Comparison of ENCODE assay signal across 12 cellular contexts in the genomic region with DNA sequence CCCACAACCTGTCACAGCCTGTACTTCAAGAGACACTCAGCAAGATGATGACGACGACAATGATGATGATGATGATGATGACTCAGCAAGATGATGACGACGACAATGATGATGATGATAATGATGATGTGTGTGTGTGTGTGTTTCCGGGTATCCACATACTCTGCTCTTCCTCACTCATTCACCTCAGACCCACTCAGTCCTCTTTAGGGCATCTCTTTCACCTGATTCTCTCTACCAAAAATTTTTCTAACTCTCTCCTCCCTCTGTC. TPM values are rescaled to one million over a fixed set of nuclear protein-coding genes. Genes with fewer than 3 reads are reported as not detected.
DNase-seq lines count a peak whose midpoint lies in the region; ATAC-seq and TF ChIP-seq lines count a peak whose summit lies in the region.
"Had no signal": no experiment of that assay in that cellular context is flagged by ENCODE, and none has a peak within 500 bp of the region (broad histone marks: within the 10 kb centered on the region; RNA-seq: fewer than 3 reads in every experiment).

No MANE protein-coding gene starts in this region.

- ATAC-seq in GM19467 (IDR thresholded peaks at IDR 0.05; ENCODE audit: unreplicated experiment), result no peak
- no peak for ATAC-seq in gastroesophageal sphincter

- peaks cover 13% of the 10 kb centered on the region for H3K36me3 Mint-ChIP-seq in nephron progenitor cell (ENCODE audit: low read depth)

- H3K9me3 Mint-ChIP-seq in nephron progenitor cell, result no peaks in the 10 kb centered on the region

- intact Hi-C loops in colonic mucosa (cut with DNase I), result no loop called here

- H3K27ac Mint-ChIP-seq in nephron progenitor cell, result peak overlapping the region; percentile 79

- H3K9me3 ChIP-seq in colonic mucosa (no peaks in the 10 kb centered on the region), gastroesophageal sphincter (no peaks in the 10 kb centered on the region), suprapubic skin (no peaks in the 10 kb centered on the region)

- peaks cover 4% of the 10 kb centered on the region for H3K27me3 Mint-ChIP-seq in nephron progenitor cell (ENCODE audit: low read depth, poor library complexity)

- TF ChIP-seq EP300 in gastroesophageal sphincter (IDR thresholded peaks at IDR 0.05) (no peak), suprapubic skin (IDR thresholded peaks at IDR 0.05) (no peak)

- peaks cover 10% of the 10 kb centered on the region for H3K4me1 ChIP-seq in colonic mucosa
- peaks cover 6 to 30% (median 15%) of the 10 kb centered on the region in 3 donors for H3K4me1 ChIP-seq in gastroesophageal sphincter
- H3K4me1 ChIP-seq in suprapubic skin, result peaks cover 39% of the 10 kb centered on the region

- DNase-seq in ELR (ENCODE audit: low read depth) (peak; percentile 54), OCI-M1 (lab: John Stamatoyannopoulos, UW) (peak; percentile 27), colonic mucosa (no peak), nephron progenitor cell (no peak), NCI-H748 (lab: John Stamatoyannopoulos, UW; ENCODE audit: unreplicated experiment) (no peak), suprapubic skin (ENCODE audit: low spot score in 2 of 2) (no peak)
- DNase-seq: effector memory CD4-positive, alpha-beta T cell; NCI-H2107; retina had no signal

- H3K4me3 Mint-ChIP-seq in nephron progenitor cell, result peak overlapping the region; percentile 89

- H3K27ac ChIP-seq in colonic mucosa, result peak overlapping the region; percentile 83
- no peak overlapping the region for H3K27ac ChIP-seq in gastroesophageal sphincter
- H3K27ac ChIP-seq in suprapubic skin, result no peak overlapping the region

- H3K9ac ChIP-seq in colonic mucosa (ENCODE audit: low read depth in 2 of 2, low read length in 2 of 2), result no peak overlapping the region

- 75 to 85% methylated on average over 5 of the region's 5 CpGs for WGBS in gastroesophageal sphincter (ENCODE audit: low coverage in 1 of 2), 2 donors
- WGBS in suprapubic skin, result 54% methylated on average over 5 of the region's 5 CpGs

- TF ChIP-seq CTCF in colonic mucosa (IDR thresholded peaks at IDR 0.05), result no peak
- no peak for TF ChIP-seq CTCF in nephron progenitor cell (IDR thresholded peaks at IDR 0.05)
- TF ChIP-seq CTCF in gastroesophageal sphincter (IDR thresholded peaks at IDR 0.05), result no peak
- no peak for TF ChIP-seq CTCF in suprapubic skin (IDR thresholded peaks at IDR 0.05)

- TF ChIP-seq POLR2A in gastroesophageal sphincter (IDR thresholded peaks at IDR 0.05) (no peak), suprapubic skin (IDR thresholded peaks at IDR 0.05) (no peak)

- no peak overlapping the region for H3K4me3 ChIP-seq in colonic mucosa
- no peak overlapping the region for H3K4me3 ChIP-seq in gastroesophageal sphincter
- no peak overlapping the region for H3K4me3 ChIP-seq in suprapubic skin

- H3K36me3 ChIP-seq in colonic mucosa (peaks cover 2% of the 10 kb centered on the region), gastroesophageal sphincter (peaks cover 0 to 7% of the 10 kb centered on the region in 2 donors), suprapubic skin (peaks cover under 1% of the 10 kb centered on the region)

- no peaks in the 10 kb centered on the region for H3K27me3 ChIP-seq in colonic mucosa
- H3K27me3 ChIP-seq in gastroesophageal sphincter, result no peaks in the 10 kb centered on the region
- no peaks in the 10 kb centered on the region for H3K27me3 ChIP-seq in suprapubic skin

- peaks cover 28% of the 10 kb centered on the region for H3K4me1 Mint-ChIP-seq in nephron progenitor cell

RNA-seq across cellular contexts. Expression of a gene that starts 1.2 kb away (rescaled TPM):
- total RNA-seq in colonic mucosa (100 to 1,000 TPM; 163 to 194 TPM), gastroesophageal sphincter (10 to 100 TPM; 66.0 to 92.4 (median 80.8) TPM), suprapubic skin (100 to 1,000 TPM; 111 to 229 (median 174) TPM)

RNA-seq across cellular contexts. Expression of a gene that starts 6.5 kb away (rescaled TPM):
- total RNA-seq in colonic mucosa (under 1 TPM in 1 of 2 donors, not detected in 1; 0.45 TPM), gastroesophageal sphincter (1 to 10 TPM in 1 of 4 donors, not detected in 3; 1.4 TPM), suprapubic skin (10 to 100 TPM; 29.3 to 68.8 (median 65.0) TPM)
- total RNA-seq: H4 had no signal

RNA-seq across cellular contexts. Expression of a gene that starts 7.8 kb away (rescaled TPM):
- total RNA-seq in colonic mucosa (100 to 1,000 TPM in 1 of 2 donors, 10 to 100 TPM in 1; 83.9 to 123 TPM), gastroesophageal sphincter (10 to 100 TPM; 19.6 to 47.2 (median 26.9) TPM), suprapubic skin (10 to 100 TPM; 25.2 to 46.8 (median 35.2) TPM)

RNA-seq across cellular contexts. Expression of a gene that starts 59.3 kb away (rescaled TPM):
- under 1 TPM; 0.15 to 0.50 TPM for total RNA-seq in colonic mucosa
- total RNA-seq in gastroesophageal sphincter, result 1 to 10 TPM in 2 of 4 donors, under 1 TPM in 2; 0.47 to 3.4 (median 1.8) TPM
- under 1 TPM in 3 of 4 donors, not detected in 1; 0.16 to 0.47 (median 0.44) TPM for total RNA-seq in suprapubic skin

Comparison
In these comparisons a context has a peak if more than half of its experiments do, and no peak if none do; other contexts are left out.
1. DNase-seq: peak in ELR (single experiment) and OCI-M1 (single experiment); none in colonic mucosa (single experiment), nephron progenitor cell (single experiment), NCI-H748 (single experiment) and suprapubic skin (0 of 2).
2. RNA of a gene that starts 6.5 kb away (total RNA-seq): 29.3 to 68.8 TPM in suprapubic skin; 0.45 TPM in colonic mucosa and 1.4 TPM in gastroesophageal sphincter; every median in the first group is over 10 times any median in the second.